In genomic region chr10:92436611-92437010, GRCh38 we compare ENCODE assay signal across 24 cellular contexts.
DNase-seq lines count a peak whose midpoint lies in the region; ATAC-seq, FAIRE-seq and TF ChIP-seq lines count a peak whose summit lies in the region.
"Had no signal": no experiment of that assay in that cellular context is flagged by ENCODE, and none has a peak within 500 bp of the region (broad histone marks: within the 10 kb centered on the region; RNA-seq: fewer than 3 reads in every experiment).

No MANE protein-coding gene starts in this region.

- intact Hi-C loops in HepG2 (cut with micrococcal nuclease; ENCODE audit: unreplicated experiment): loop anchor here (5.0 to 10.0 kb wide), 2 partner anchors 144 to 672 kb away; partner anchors contain the start of genes CPEB3 and MARCHF5
- intact Hi-C loops in right lobe of liver (cut with DNase I): no loop called here
- intact Hi-C loops in K562 (cut with micrococcal nuclease): loop anchor here (5.0 to 10.0 kb wide), 2 partner anchors 69 to 222 kb away; no protein-coding TSS in a partner anchor
- intact Hi-C loops in PC-3 (cut with micrococcal nuclease): loop anchor here (5.0 to 10.0 kb wide), 2 partner anchors 72 to 364 kb away; no protein-coding TSS in a partner anchor
- intact Hi-C loops in activated CD4-positive, alpha-beta memory T cell treated with anti-CD3 and anti-CD28 coated beads for 36 hours (cut with micrococcal nuclease): loop anchor here (5.0 kb wide), 1 partner anchor 364 kb away; no protein-coding TSS in a partner anchor

- 62% methylated on average over 5 of the region's 5 CpGs for WGBS in HepG2 (ENCODE audit: low lambda C conversion rate)
- 87% methylated on average over 4 of the region's 5 CpGs for WGBS in right lobe of liver (ENCODE audit: insufficient coverage, low coverage, low lambda C conversion rate, missing lambda C conversion rate)
- WGBS in K562 (ENCODE audit: insufficient coverage, low coverage, missing lambda C conversion rate): 57% methylated on average over 5 of the region's 5 CpGs

- no peaks in the 10 kb centered on the region for H3K4me1 ChIP-seq in HepG2 (ENCODE audit: insufficient read depth, low read length)
- H3K4me1 ChIP-seq in right lobe of liver: no peaks in the 10 kb centered on the region
- no peaks in the 10 kb centered on the region; a peak in 1 of 5 replicates for H3K4me1 ChIP-seq in K562 (replicated peaks in 1 of 2; ENCODE audit: control insufficient read depth in 2 of 2, insufficient read depth in 2 of 2, low read length in 2 of 2)
- no peaks in the 10 kb centered on the region for H3K4me1 ChIP-seq in PC-3 (ENCODE audit: insufficient read depth, low read length)
- H3K4me1 ChIP-seq: BLaER1 treated with 17β-estradiol and CSF1 and Interleukin-3, amounts not matched to agents 10 nM and 100 nM; Caco-2 had no signal

- H3K79me2 ChIP-seq in HepG2 (ENCODE audit: insufficient read depth, low read length) (no peaks in the 10 kb centered on the region), K562 (ENCODE audit: control insufficient read depth, insufficient read depth, low read length) (no peaks in the 10 kb centered on the region), PC-3 (ENCODE audit: low read length) (no peaks in the 10 kb centered on the region)

- no peaks in the 10 kb centered on the region for H3K9me3 ChIP-seq in HepG2 (ENCODE audit: low read length)
- H3K9me3 ChIP-seq in right lobe of liver: no peaks in the 10 kb centered on the region
- no peaks in the 10 kb centered on the region for H3K9me3 ChIP-seq in T-helper 17 cell (ENCODE audit: control insufficient read depth, low read length, poor library complexity, severe bottlenecking)
- H3K9me3 ChIP-seq in K562 (replicated peaks; ENCODE audit: control insufficient read depth, insufficient read depth, low read depth, low read length): no peaks in the 10 kb centered on the region
- H3K9me3 ChIP-seq in PC-3 (ENCODE audit: low read length): no peaks in the 10 kb centered on the region
- H3K9me3 ChIP-seq: BLaER1 treated with 17β-estradiol and CSF1 and Interleukin-3, amounts not matched to agents 10 nM and 100 nM; Caco-2 had no signal

- no peaks in the 10 kb centered on the region for H3K9me1 ChIP-seq in K562 (ENCODE audit: control insufficient read depth, insufficient read depth, low read length)

- H3K27ac Mint-ChIP-seq in T-helper 17 cell: peak overlapping the region; percentile 29
- H3K27ac Mint-ChIP-seq in osteocyte (ENCODE audit: unreplicated experiment): no peak overlapping the region
- H3K27ac Mint-ChIP-seq in activated CD4-positive, alpha-beta memory T cell treated with anti-CD3 and anti-CD28 coated beads for 36 hours: no peak overlapping the region
- H3K27ac Mint-ChIP-seq: B cell; CD4-positive, alpha-beta T cell; CD8-positive, alpha-beta T cell had no signal

- BruUV-seq in HepG2 (replicated peaks; lab: Mats Ljungman, UMichigan) (no TSS peak), K562 (replicated peaks; lab: Mats Ljungman, UMichigan) (no TSS peak), PC-3 (replicated peaks; lab: Mats Ljungman, UMichigan) (no TSS peak)

- no peak overlapping the region for H3K9ac ChIP-seq in HepG2 (ENCODE audit: insufficient read depth, low read depth, low read length)
- H3K9ac ChIP-seq in K562 (ENCODE audit: insufficient read depth in 1 of 2, low read depth in 2 of 2, low read length in 2 of 2): no peak overlapping the region
- no peak overlapping the region for H3K9ac ChIP-seq in PC-3 (ENCODE audit: low read length)
- H3K9ac ChIP-seq: BLaER1 treated with 17β-estradiol and CSF1 and Interleukin-3, amounts not matched to agents 10 nM and 100 nM had no signal

- H3K36me3 Mint-ChIP-seq in T-helper 17 cell (ENCODE audit: low read depth) (no peaks in the 10 kb centered on the region), osteocyte (ENCODE audit: unreplicated experiment) (no peaks in the 10 kb centered on the region)
- H3K36me3 Mint-ChIP-seq in activated CD4-positive, alpha-beta memory T cell treated with anti-CD3 and anti-CD28 coated beads for 36 hours: no peaks in the 10 kb centered on the region
- H3K36me3 Mint-ChIP-seq: CD8-positive, alpha-beta T cell had no signal

- CTCF ChIA-PET in HepG2 (lab: Yijun Ruan, JAX; ENCODE audit: low intra/inter-chr PET ratio, low total read pairs) (interaction anchor here (3.1 kb wide), 1 partner anchor 349 kb away, joined by 20 read pairs; no protein-coding TSS in a partner anchor), K562 (lab: Yijun Ruan, JAX; ENCODE audit: low intra/inter-chr PET ratio) (no interaction called here), PC-3 (lab: Charles Lee) (interaction anchor here (0.6 kb wide), 1 partner anchor 358 kb away, joined by 3 read pairs; no protein-coding TSS in a partner anchor)
- CTCF ChIA-PET in activated CD4-positive, alpha-beta memory T cell treated with anti-CD3 and anti-CD28 coated beads for 36 hours (lab: Charles Lee): no interaction called here

- no peak overlapping the region for H2AFZ ChIP-seq in HepG2 (ENCODE audit: low read length)
- no peak overlapping the region for H2AFZ ChIP-seq in K562 (ENCODE audit: low read depth, low read length)
- no peak overlapping the region for H2AFZ ChIP-seq in PC-3 (ENCODE audit: low read length)

- H4K20me1 ChIP-seq in HepG2 (ENCODE audit: insufficient read depth, low read length) (no peaks in the 10 kb centered on the region), K562 (replicated peaks; ENCODE audit: control insufficient read depth, insufficient read depth, low read length) (no peaks in the 10 kb centered on the region), PC-3 (ENCODE audit: low read length) (no peaks in the 10 kb centered on the region)
- H4K20me1 ChIP-seq: BLaER1 treated with 17β-estradiol and CSF1 and Interleukin-3, amounts not matched to agents 10 nM and 100 nM had no signal

- H3K4me3 ChIP-seq in HepG2 (replicated peaks in 1 of 3; ENCODE audit: insufficient read depth in 1 of 3, low read depth in 2 of 3, low read length in 3 of 3) (no peak overlapping the region), right lobe of liver (no peak overlapping the region), K562 (no peak overlapping the region), PC-3 (ENCODE audit: low read length) (no peak overlapping the region)
- H3K4me3 ChIP-seq: BLaER1 treated with 17β-estradiol and CSF1 and Interleukin-3, amounts not matched to agents 10 nM and 100 nM had no signal

- POLR2A ChIA-PET in HepG2 (lab: Yijun Ruan, JAX) (no interaction called here), K562 (lab: Yijun Ruan, JAX) (no interaction called here), PC-3 (lab: Charles Lee; ENCODE audit: unreplicated experiment) (no interaction called here)
- POLR2A ChIA-PET in activated CD4-positive, alpha-beta memory T cell treated with anti-CD3 and anti-CD28 coated beads for 36 hours (lab: Charles Lee): interaction anchor here (0.6 kb wide), 1 partner anchor 472 kb away, joined by 3 read pairs; no protein-coding TSS in a partner anchor

- no peak overlapping the region for H3K4me3 Mint-ChIP-seq in T-helper 17 cell
- H3K4me3 Mint-ChIP-seq in osteocyte (ENCODE audit: unreplicated experiment): no peak overlapping the region
- no peak overlapping the region for H3K4me3 Mint-ChIP-seq in activated CD4-positive, alpha-beta memory T cell treated with anti-CD3 and anti-CD28 coated beads for 36 hours
- H3K4me3 Mint-ChIP-seq: B cell; CD4-positive, alpha-beta T cell; CD8-positive, alpha-beta T cell had no signal

- TF ChIP-seq CTCF in HepG2 (CRISPR knock-in tag; IDR thresholded peaks at IDR 0.05) (no peak), right lobe of liver (IDR thresholded peaks at IDR 0.05) (no peak), K562 (IDR thresholded peaks at IDR 0.05 in 2 of 3, conservative IDR thresholded peaks at IDR 0.05 in 1 of 3; ENCODE audit: insufficient read depth in 2 of 3, low read depth in 1 of 3, low read length in 3 of 3) (no peak), osteocyte (IDR thresholded peaks at IDR 0.05) (no peak), PC-3 (conservative IDR thresholded peaks at IDR 0.05; ENCODE audit: low read depth, low read length) (no peak)

- no peak for TF ChIP-seq EP300 in HepG2 (IDR thresholded peaks at IDR 0.05; ENCODE audit: low read depth in 2 of 2, low read length in 2 of 2)
- no peak for TF ChIP-seq EP300 in HepG2 (CRISPR knock-in tag; IDR thresholded peaks at IDR 0.05; ENCODE audit: borderline replicate concordance)
- TF ChIP-seq EP300 in K562 (IDR thresholded peaks at IDR 0.05; ENCODE audit: low read length): no peak

- FAIRE-seq in HepG2 (lab: Jason Lieb, UNC): no peak
- no peak for FAIRE-seq in K562 (lab: Jason Lieb, UNC)
- FAIRE-seq: A204.1, D721Med, G401.6, GM12891 had no signal

- no peaks in the 10 kb centered on the region for H3K4me1 Mint-ChIP-seq in T-helper 17 cell
- H3K4me1 Mint-ChIP-seq in osteocyte (ENCODE audit: unreplicated experiment): no peaks in the 10 kb centered on the region
- H3K4me1 Mint-ChIP-seq in activated CD4-positive, alpha-beta memory T cell treated with anti-CD3 and anti-CD28 coated beads for 36 hours (ENCODE audit: low read depth): no peaks in the 10 kb centered on the region
- H3K4me1 Mint-ChIP-seq: B cell had no signal

- no peaks in the 10 kb centered on the region for H3K27me3 Mint-ChIP-seq in T-helper 17 cell
- H3K27me3 Mint-ChIP-seq in osteocyte (ENCODE audit: unreplicated experiment): no peaks in the 10 kb centered on the region
- H3K27me3 Mint-ChIP-seq in activated CD4-positive, alpha-beta memory T cell treated with anti-CD3 and anti-CD28 coated beads for 36 hours: no peaks in the 10 kb centered on the region
- H3K27me3 Mint-ChIP-seq: B cell; CD4-positive, alpha-beta T cell had no signal

- H3K36me3 ChIP-seq in HepG2 (replicated peaks in 1 of 2; ENCODE audit: control insufficient read depth in 1 of 2, insufficient read depth in 2 of 2, low read length in 2 of 2) (no peaks in the 10 kb centered on the region), right lobe of liver (no peaks in the 10 kb centered on the region), K562 (ENCODE audit: control insufficient read depth, insufficient read depth, low read length) (no peaks in the 10 kb centered on the region), PC-3 (ENCODE audit: low read depth, low read length) (no peaks in the 10 kb centered on the region)
- H3K36me3 ChIP-seq: BLaER1 treated with 17β-estradiol and CSF1 and Interleukin-3, amounts not matched to agents 10 nM and 100 nM had no signal

- H3K27ac ChIP-seq in HepG2 (ENCODE audit: extremely low read length, insufficient read depth, low read length) (no peak overlapping the region), right lobe of liver (no peak overlapping the region), K562 (ENCODE audit: extremely low read depth, low read depth, low read length) (no peak overlapping the region), PC-3 (ENCODE audit: low read length) (no peak overlapping the region)
- H3K27ac ChIP-seq: BLaER1 treated with 17β-estradiol and CSF1 and Interleukin-3, amounts not matched to agents 10 nM and 100 nM; C4-2B had no signal

- no peak overlapping the region for H3K4me2 ChIP-seq in HepG2 (ENCODE audit: low read depth, low read length)
- H3K4me2 ChIP-seq in K562 (ENCODE audit: insufficient read depth, low read length): no peak overlapping the region
- H3K4me2 ChIP-seq in PC-3 (ENCODE audit: low read length): no peak overlapping the region
- H3K4me2 ChIP-seq: BLaER1 treated with 17β-estradiol and CSF1 and Interleukin-3, amounts not matched to agents 10 nM and 100 nM had no signal

- no peak for ATAC-seq in HepG2
- no peak for ATAC-seq in right lobe of liver
- no peak for ATAC-seq in T-helper 17 cell
- no peak for ATAC-seq in K562
- ATAC-seq in PC-3: no peak
- ATAC-seq: CD8-positive, alpha-beta T cell had no signal

- no peaks in the 10 kb centered on the region for H3K9me3 Mint-ChIP-seq in osteocyte (ENCODE audit: unreplicated experiment)
- no peaks in the 10 kb centered on the region for H3K9me3 Mint-ChIP-seq in activated CD4-positive, alpha-beta memory T cell treated with anti-CD3 and anti-CD28 coated beads for 36 hours
- H3K9me3 Mint-ChIP-seq: CD4-positive, alpha-beta T cell; CD8-positive, alpha-beta T cell had no signal

- DNase-seq in HepG2 (ENCODE audit: low spot score) (no peak), right lobe of liver (no peak), T-helper 17 cell (no peak), K562 (ENCODE audit: extremely low read depth in 1 of 4, low spot score in 3 of 4) (no peak), osteocyte (ENCODE audit: extremely low spot score, unreplicated experiment) (peak; percentile 11), AG20443 (ENCODE audit: low spot score) (no peak), PC-3 (no peak)
- DNase-seq in activated CD4-positive, alpha-beta memory T cell treated with anti-CD3 and anti-CD28 coated beads for 36 hours: no peak
- DNase-seq: 8988T; ACHN; AML-193; Caco-2; Calu3; CD4-positive, alpha-beta T cell; CD8-positive, alpha-beta T cell; DMS79 treated with DMSO at 0.1 percent for 48 hours; GF-D8 had no signal

- TF ChIP-seq POLR2A in HepG2 (IDR thresholded peaks at IDR 0.05; ENCODE audit: insufficient read depth in 1 of 2, low read depth in 2 of 2, low read length in 2 of 2) (no peak), right lobe of liver (IDR thresholded peaks at IDR 0.05) (no peak), K562 (conservative IDR thresholded peaks at IDR 0.05) (no peak)

- H3K27me3 ChIP-seq in HepG2 (ENCODE audit: control insufficient read depth in 1 of 2, insufficient read depth in 2 of 2, low read length in 2 of 2): no peaks in the 10 kb centered on the region
- H3K27me3 ChIP-seq in right lobe of liver: no peaks in the 10 kb centered on the region
- no peaks in the 10 kb centered on the region for H3K27me3 ChIP-seq in K562 (ENCODE audit: control insufficient read depth in 2 of 2, insufficient read depth in 2 of 2, low read length in 2 of 2)
- no peaks in the 10 kb centered on the region for H3K27me3 ChIP-seq in PC-3 (ENCODE audit: low read length)
- H3K27me3 ChIP-seq: BLaER1 treated with 17β-estradiol and CSF1 and Interleukin-3, amounts not matched to agents 10 nM and 100 nM had no signal

- H3K9me2 ChIP-seq in PC-3 (replicated peaks; ENCODE audit: low read length): no peaks in the 10 kb centered on the region

- H3F3A ChIP-seq in PC-3 (ENCODE audit: low read length, unreplicated experiment): no peaks in the 10 kb centered on the region

- in situ Hi-C loops in HepG2 (cut with HindIII; ENCODE audit: extremely low pct_ligation_motif_present, low pct_unique_long_range_greater_than_20kb): loop anchor here (5.0 to 25.0 kb wide), 2 partner anchors 354 to 574 kb away; no protein-coding TSS in a partner anchor
- in situ Hi-C loops in K562 (cut with MboI): loop anchor here (25.0 kb wide), 1 partner anchor 674 kb away; no protein-coding TSS in a partner anchor

- no peak for TF ChIP-seq RAD21 in HepG2 (CRISPR knock-in tag; IDR thresholded peaks at IDR 0.05)
- TF ChIP-seq RAD21 in K562 (CRISPR knock-in tag; conservative IDR thresholded peaks at IDR 0.05 in 1 of 2, IDR thresholded peaks at IDR 0.05 in 1 of 2): no peak

Comparison
In these comparisons a context has a peak if more than half of its experiments do, and no peak if none do; other contexts are left out.
1. intact Hi-C loops: an anchor here in HepG2 (5.0 to 10.0 kb wide), K562 (5.0 to 10.0 kb wide), PC-3 (5.0 to 10.0 kb wide) and activated CD4-positive, alpha-beta memory T cell treated with anti-CD3 and anti-CD28 coated beads for 36 hours (5.0 kb wide); none called in right lobe of liver.
2. CTCF ChIA-PET loops: an anchor here in HepG2 (3.1 kb wide) and PC-3 (0.6 kb wide); none called in K562 and activated CD4-positive, alpha-beta memory T cell treated with anti-CD3 and anti-CD28 coated beads for 36 hours.
3. Of the 241 proteins assayed by ChIP-seq in both HepG2 and K562: peak only in HepG2: none; only in K562: none; in both: ZNF121; in neither: 240.